Comparison of ENCODE assay signal across 23 cellular contexts in the genomic region with DNA sequence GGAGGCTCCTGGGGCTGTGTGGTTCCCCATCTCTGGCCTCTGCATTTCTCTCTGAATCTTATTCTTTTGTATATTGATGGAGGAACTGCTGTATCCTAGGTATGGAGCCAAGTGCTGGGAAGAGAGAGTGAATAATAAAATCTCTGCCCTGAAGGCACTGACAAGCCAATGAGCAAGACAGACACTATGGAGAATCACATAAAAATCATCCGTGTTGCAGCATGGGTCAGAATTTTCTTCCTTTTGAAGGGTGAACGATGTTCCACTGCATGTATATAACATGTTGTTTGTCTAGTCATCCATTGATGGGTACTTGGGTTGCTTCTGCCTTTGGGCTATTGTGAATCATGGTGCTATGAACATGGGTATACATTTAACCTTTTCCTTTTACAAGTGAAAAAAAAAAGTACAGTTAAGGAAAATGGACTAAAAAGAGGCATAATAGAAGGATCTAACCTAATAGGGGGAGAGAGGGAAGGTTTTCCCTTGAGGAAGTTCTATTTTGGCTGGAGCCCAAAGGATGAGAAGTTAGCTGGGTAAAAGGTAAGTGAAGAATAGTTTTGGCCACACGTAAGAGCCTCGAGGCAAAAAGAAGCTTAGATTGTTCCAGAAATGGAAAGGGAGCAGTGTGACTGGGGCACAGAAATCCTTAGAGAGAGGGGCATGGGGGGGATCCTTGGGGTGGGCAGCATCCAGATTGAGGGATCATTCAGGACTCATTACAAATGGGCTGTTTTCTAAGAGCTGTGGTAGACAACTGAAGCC. TPM values are rescaled to one million over a fixed set of nuclear protein-coding genes. Genes with fewer than 3 reads are reported as not detected.
A peak's percentile ranks its signal among the peaks of the same experiment; 100 is the strongest.
DNase-seq lines count a peak whose midpoint lies in the region; ATAC-seq and TF ChIP-seq lines count a peak whose summit lies in the region.
"Had no signal": no experiment of that assay in that cellular context is flagged by ENCODE, and none has a peak within 500 bp of the region (broad histone marks: within the 10 kb centered on the region; RNA-seq: fewer than 3 reads in every experiment).

No MANE protein-coding gene starts in this region.

- ATAC-seq in RWPE2 (ENCODE audit: low read depth), result peak; percentile 82
- ATAC-seq: Right ventricle myocardium inferior had no signal

- CTCF ChIA-PET in Calu3 (lab: Charles Lee), result interaction anchor here (0.6 kb wide), 1 partner anchor 505 kb away, joined by 4 read pairs; no protein-coding TSS in a partner anchor

- no peak overlapping the region for H3K4me3 Mint-ChIP-seq in Calu3 (ENCODE audit: low read depth, unreplicated experiment)
- H3K4me3 Mint-ChIP-seq: CD4-positive, alpha-beta memory T cell had no signal

- H3K27me3 ChIP-seq in RWPE2 (ENCODE audit: insufficient read depth, poor library complexity, severe bottlenecking) (no peaks in the 10 kb centered on the region), ascending aorta (no peaks in the 10 kb centered on the region)
- H3K27me3 ChIP-seq: BLaER1, Peyer's patch had no signal

- no peaks in the 10 kb centered on the region for H3K36me3 Mint-ChIP-seq in Calu3 (ENCODE audit: insufficient read depth, unreplicated experiment)

- H3K27ac ChIP-seq in RWPE2 (ENCODE audit: poor library complexity, severe bottlenecking), result peak overlapping the region; percentile 60
- H3K27ac ChIP-seq in ascending aorta, result no peak overlapping the region
- H3K27ac ChIP-seq: BLaER1, HL-60, KMS-11 had no signal

- peak; percentile 54 for DNase-seq in HPDE6-E6E7 (ENCODE audit: extremely low spot score)
- no peak for DNase-seq in RWPE2 (ENCODE audit: low spot score)
- DNase-seq in fibroblast of mammary gland (ENCODE audit: low read depth), result peak; percentile 39
- no peak for DNase-seq in ureter (ENCODE audit: low spot score)
- DNase-seq in ascending aorta (ENCODE audit: low spot score in 2 of 2), result no peak
- no peak for DNase-seq in C1 segment of cervical spinal cord (lab: John Stamatoyannopoulos, UW)
- no peak for DNase-seq in Calu3
- DNase-seq: ACHN; Caco-2; CD4-positive, alpha-beta memory T cell; DND-41; GDM1; MV-4-11; NCI-H1105 treated with DMSO at 0.1 percent for 48 hours; NCI-H2029 treated with DMSO at 0.1 percent for 48 hours; NCI-H345; NCI-H524; NCI-H82; Peyer's patch had no signal

- no peak overlapping the region for H3K27ac Mint-ChIP-seq in Calu3 (ENCODE audit: unreplicated experiment)

- H3K4me1 ChIP-seq in RWPE2 (ENCODE audit: insufficient read depth, poor library complexity, severe bottlenecking) (peaks cover 17% of the 10 kb centered on the region), ascending aorta (no peaks in the 10 kb centered on the region)
- H3K4me1 ChIP-seq: BLaER1, Caco-2 had no signal

- no TSS peak for BruUV-seq in Calu3 (replicated peaks; lab: Mats Ljungman, UMichigan)

- no peak for TF ChIP-seq CTCF in RWPE2 (IDR thresholded peaks at IDR 0.05; ENCODE audit: poor library complexity, severe bottlenecking)
- no peak for TF ChIP-seq CTCF in fibroblast of mammary gland (conservative IDR thresholded peaks at IDR 0.05; ENCODE audit: control insufficient read depth, insufficient read depth, low read depth, low read length)
- TF ChIP-seq CTCF in ascending aorta (IDR thresholded peaks at IDR 0.05), result no peak
- no peak for TF ChIP-seq CTCF in Calu3 (IDR thresholded peaks at IDR 0.05; ENCODE audit: unreplicated experiment)

- intact Hi-C loops in ascending aorta (cut with DNase I), result no loop called here
- intact Hi-C loops in Calu3 (cut with micrococcal nuclease; ENCODE audit: unreplicated experiment), result no loop called here

- H3K9me3 Mint-ChIP-seq in Calu3 (ENCODE audit: low read depth, unreplicated experiment), result no peaks in the 10 kb centered on the region
- H3K9me3 Mint-ChIP-seq: CD4-positive, alpha-beta memory T cell had no signal

- H3K27me3 Mint-ChIP-seq in Calu3 (ENCODE audit: unreplicated experiment), result peaks cover 14% of the 10 kb centered on the region
- H3K27me3 Mint-ChIP-seq: CD4-positive, alpha-beta memory T cell had no signal

- no peaks in the 10 kb centered on the region for H3K4me1 Mint-ChIP-seq in Calu3 (ENCODE audit: low read depth, unreplicated experiment)

- H3K9me3 ChIP-seq in RWPE2 (ENCODE audit: severe bottlenecking), result no peaks in the 10 kb centered on the region
- H3K9me3 ChIP-seq in ascending aorta, result no peaks in the 10 kb centered on the region
- H3K9me3 ChIP-seq: BLaER1, Caco-2, Peyer's patch had no signal

- no peaks in the 10 kb centered on the region for H3K36me3 ChIP-seq in RWPE2 (ENCODE audit: low read depth)
- H3K36me3 ChIP-seq in ascending aorta, result no peaks in the 10 kb centered on the region
- H3K36me3 ChIP-seq: BLaER1, Peyer's patch had no signal

- H3K4me3 ChIP-seq in RWPE2 (ENCODE audit: severe bottlenecking) (no peak overlapping the region), fibroblast of mammary gland (ENCODE audit: control insufficient read depth, low read depth, low read length) (no peak overlapping the region), ascending aorta (no peak overlapping the region)
- H3K4me3 ChIP-seq: BLaER1, Peyer's patch had no signal

RNA-seq across cellular contexts. Expression of a gene that starts 32.3 kb away (rescaled TPM):
- total RNA-seq in ureter, result 48.1 TPM
- total RNA-seq in ascending aorta, result 35.8 TPM
- total RNA-seq in Calu3 (2022), result 15.7 and 18.2 TPM in 2 replicates

RNA-seq across cellular contexts. Expression of a gene that starts 48.4 kb away (rescaled TPM):
- total RNA-seq in ureter (6.1 TPM), ascending aorta (0.21 TPM), Calu3 (2022) (0.49 and 0.54 TPM in 2 replicates)

Comparison
In these comparisons a context has a peak if more than half of its experiments do, and no peak if none do; other contexts are left out.
1. DNase-seq: peak in HPDE6-E6E7 (single experiment) and fibroblast of mammary gland (single experiment); none in RWPE2 (single experiment), ureter (single experiment), ascending aorta (0 of 2), C1 segment of cervical spinal cord (0 of 14) and Calu3 (single experiment).